16 cellular contexts compared by ENCODE assay signal in genomic region chr5:74798977-74799911, GRCh38. TPM values are rescaled to one million over a fixed set of nuclear protein-coding genes. Genes with fewer than 3 reads are reported as not detected.
DNase-seq lines count a peak whose midpoint lies in the region; ATAC-seq, FAIRE-seq and TF ChIP-seq lines count a peak whose summit lies in the region.
"Had no signal": no experiment of that assay in that cellular context is flagged by ENCODE, and none has a peak within 500 bp of the region (broad histone marks: within the 10 kb centered on the region; RNA-seq: fewer than 3 reads in every experiment).

No MANE protein-coding gene starts in this region.

- H3K36me3 ChIP-seq in bronchial epithelial cell (ENCODE audit: control insufficient read depth, insufficient read depth, low read length), result peaks cover 2% of the 10 kb centered on the region

- no peaks in the 10 kb centered on the region for H3K36me3 Mint-ChIP-seq in T-helper 2 cell treated with Interferon-gamma antibody and Interleukin-4, amounts not matched to agents 5 μg/mL and 100 μg/mL, for 36 hours (ENCODE audit: low read depth)

- TF ChIP-seq POLR2A in GM12892 (IDR thresholded peaks at IDR 0.05; ENCODE audit: low read depth, low read length), result no peak

- ATAC-seq in sciatic nerve, result peak; percentile 13
- ATAC-seq in GM21367 (IDR thresholded peaks at IDR 0.05; ENCODE audit: unreplicated experiment), result no peak
- ATAC-seq: stimulated activated naive CD8-positive, alpha-beta T cell treated with anti-CD3 and anti-CD28 coated beads, Interleukin-15, amount 100 ng/mL, for 72 hours had no signal

- H3K27ac Mint-ChIP-seq in T-helper 2 cell treated with Interferon-gamma antibody and Interleukin-4, amounts not matched to agents 5 μg/mL and 100 μg/mL, for 36 hours, result no peak overlapping the region
- H3K27ac Mint-ChIP-seq: activated CD4-positive, alpha-beta T cell treated with anti-CD3 and anti-CD28 coated beads, Interleukin-2, amount 10 ng/mL, durations not matched to agents 24 days and 14 days; CD14-positive monocyte; stimulated activated naive CD8-positive, alpha-beta T cell treated with anti-CD3 and anti-CD28 coated beads, Interleukin-15, amount 100 ng/mL, for 72 hours had no signal

- intact Hi-C loops in sciatic nerve (cut with DNase I), result no loop called here

- peak; percentile 47 for DNase-seq in HT1080 (ENCODE audit: low read depth)
- no peak for DNase-seq in bronchial epithelial cell (ENCODE audit: low read depth)
- peak; percentile 30 for DNase-seq in kidney glomerular epithelial cell (lab: John Stamatoyannopoulos, UW)
- no peak for DNase-seq in sciatic nerve (ENCODE audit: low spot score)
- no peak for DNase-seq in GM19240 (ENCODE audit: insufficient read length, low spot score)
- DNase-seq in T-helper 2 cell treated with Interferon-gamma antibody and Interleukin-4, amounts not matched to agents 5 μg/mL and 100 μg/mL, for 36 hours (ENCODE audit: low spot score), result no peak
- no peak for DNase-seq in GM12892 (ENCODE audit: insufficient read length)
- DNase-seq: activated CD4-positive, alpha-beta T cell treated with anti-CD3 and anti-CD28 coated beads, Interleukin-2, amount 10 ng/mL, durations not matched to agents 24 days and 14 days; activated T-cell treated with anti-CD3 and anti-CD28 coated beads, Interleukin-2, amount 50 U/mL, for 48 hours; kidney; NCI-H510A treated with DMSO at 0.1 percent for 48 hours; PC-9; stimulated activated naive CD8-positive, alpha-beta T cell treated with anti-CD3 and anti-CD28 coated beads, Interleukin-15, amount 100 ng/mL, for 72 hours had no signal

- no peak overlapping the region for H3K4me3 Mint-ChIP-seq in T-helper 2 cell treated with Interferon-gamma antibody and Interleukin-4, amounts not matched to agents 5 μg/mL and 100 μg/mL, for 36 hours
- H3K4me3 Mint-ChIP-seq: activated CD4-positive, alpha-beta T cell treated with anti-CD3 and anti-CD28 coated beads, Interleukin-2, amount 10 ng/mL, durations not matched to agents 24 days and 14 days; CD14-positive monocyte; stimulated activated naive CD8-positive, alpha-beta T cell treated with anti-CD3 and anti-CD28 coated beads, Interleukin-15, amount 100 ng/mL, for 72 hours had no signal

- H3K27me3 ChIP-seq in bronchial epithelial cell (ENCODE audit: control insufficient read depth, insufficient read depth, low read length), result no peaks in the 10 kb centered on the region

- no peaks in the 10 kb centered on the region for H3K27me3 Mint-ChIP-seq in T-helper 2 cell treated with Interferon-gamma antibody and Interleukin-4, amounts not matched to agents 5 μg/mL and 100 μg/mL, for 36 hours (ENCODE audit: low read depth)
- H3K27me3 Mint-ChIP-seq: activated CD4-positive, alpha-beta T cell treated with anti-CD3 and anti-CD28 coated beads, Interleukin-2, amount 10 ng/mL, durations not matched to agents 24 days and 14 days; stimulated activated naive CD8-positive, alpha-beta T cell treated with anti-CD3 and anti-CD28 coated beads, Interleukin-15, amount 100 ng/mL, for 72 hours had no signal

- FAIRE-seq in bronchial epithelial cell (lab: Jason Lieb, UNC) (peak; percentile 93), GM12892 (lab: Jason Lieb, UNC) (no peak)
- FAIRE-seq: kidney had no signal

- H3K9me3 Mint-ChIP-seq in T-helper 2 cell treated with Interferon-gamma antibody and Interleukin-4, amounts not matched to agents 5 μg/mL and 100 μg/mL, for 36 hours, result no peaks in the 10 kb centered on the region
- H3K9me3 Mint-ChIP-seq: activated CD4-positive, alpha-beta T cell treated with anti-CD3 and anti-CD28 coated beads, Interleukin-2, amount 10 ng/mL, durations not matched to agents 24 days and 14 days; stimulated activated naive CD8-positive, alpha-beta T cell treated with anti-CD3 and anti-CD28 coated beads, Interleukin-15, amount 100 ng/mL, for 72 hours had no signal

- no peak for TF ChIP-seq CTCF in bronchial epithelial cell (IDR thresholded peaks at IDR 0.05; ENCODE audit: insufficient read depth, low read length, severe bottlenecking)

- H3K4me1 Mint-ChIP-seq in T-helper 2 cell treated with Interferon-gamma antibody and Interleukin-4, amounts not matched to agents 5 μg/mL and 100 μg/mL, for 36 hours (ENCODE audit: low read depth), result no peaks in the 10 kb centered on the region
- H3K4me1 Mint-ChIP-seq: activated CD4-positive, alpha-beta T cell treated with anti-CD3 and anti-CD28 coated beads, Interleukin-2, amount 10 ng/mL, durations not matched to agents 24 days and 14 days; CD14-positive monocyte; stimulated activated naive CD8-positive, alpha-beta T cell treated with anti-CD3 and anti-CD28 coated beads, Interleukin-15, amount 100 ng/mL, for 72 hours had no signal

- H3K4me3 ChIP-seq in bronchial epithelial cell (ENCODE audit: low read depth, low read length), result no peak overlapping the region
- H3K4me3 ChIP-seq: PC-9, skin epidermis had no signal

RNA-seq across cellular contexts. Expression of gene NSA2, which starts 32.2 kb away (rescaled TPM):
- 95.9 and 96.6 TPM in 2 replicates for total RNA-seq in HT1080 (2014; rRNA removed; shearing (Covaris generic))
- 123 and 143 TPM in 2 replicates for polyA plus RNA-seq in HT1080 (2015; cell fraction: cytosol; rRNA removed)
- 59.6 and 69.1 TPM in 2 replicates for polyA plus RNA-seq in HT1080 (2015; cell fraction: nucleus; rRNA removed)
- total RNA-seq in bronchial epithelial cell (77.9 and 99.9 TPM in 2 replicates), sciatic nerve (48.5 TPM)
- polyA plus RNA-seq in GM12892 (2012; ENCODE audit: missing spikeins), result 241 TPM

RNA-seq across cellular contexts. Expression of gene GFM2, which starts 32.3 kb away (rescaled TPM):
- total RNA-seq in HT1080 (2014; rRNA removed; shearing (Covaris generic)), result 38.8 and 44.5 TPM in 2 replicates
- polyA plus RNA-seq in HT1080 (2015; cell fraction: cytosol; rRNA removed), result 29.8 and 33.2 TPM in 2 replicates
- polyA plus RNA-seq in HT1080 (2015; cell fraction: nucleus; rRNA removed), result 85.1 and 88.4 TPM in 2 replicates
- total RNA-seq in bronchial epithelial cell (40.0 and 41.0 TPM in 2 replicates), sciatic nerve (21.1 TPM)
- polyA plus RNA-seq in GM12892 (2012; ENCODE audit: missing spikeins), result 23.7 TPM

Comparison
In these comparisons a context has a peak if more than half of its experiments do, and no peak if none do; other contexts are left out.
1. DNase-seq: peak in HT1080 (single experiment) and kidney glomerular epithelial cell (single experiment); none in bronchial epithelial cell (single experiment), sciatic nerve (single experiment), GM19240 (single experiment), T-helper 2 cell treated with Interferon-gamma antibody and Interleukin-4, amounts not matched to agents 5 μg/mL and 100 μg/mL, for 36 hours (single experiment) and GM12892 (single experiment).